ENCODE assay signal across 1 cellular context in genomic region chr1:77948841-77949424, GRCh38.
TF ChIP-seq lines count a peak whose summit lies in the region.

No MANE protein-coding gene starts in this region.

TF ChIP-seq in endothelial cell of umbilical vein, 7 proteins besides CTCF, POLR2A, EP300 and RAD21:
- no peak for TF ChIP-seq JUN (IDR thresholded peaks at IDR 0.05; ENCODE audit: borderline replicate concordance, insufficient read depth, insufficient read length, low read depth)
- no peak for TF ChIP-seq GATA2 (IDR thresholded peaks at IDR 0.05; ENCODE audit: insufficient read depth, insufficient read length, low read depth, low read length)
- no peak for TF ChIP-seq EZH2 (IDR thresholded peaks at IDR 0.05; ENCODE audit: borderline replicate concordance, low read depth, low read length, severe bottlenecking)
- no peak for TF ChIP-seq FOS (IDR thresholded peaks at IDR 0.05; ENCODE audit: borderline replicate concordance, insufficient read depth, low read length)
- TF ChIP-seq, protein P1, sequence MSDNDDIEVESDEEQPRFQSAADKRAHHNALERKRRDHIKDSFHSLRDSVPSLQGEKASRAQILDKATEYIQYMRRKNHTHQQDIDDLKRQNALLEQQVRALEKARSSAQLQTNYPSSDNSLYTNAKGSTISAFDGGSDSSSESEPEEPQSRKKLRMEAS (IDR thresholded peaks at IDR 0.05; ENCODE audit: insufficient read depth, insufficient read length) = no peak
- no peak for TF ChIP-seq POLR2AphosphoS5 (IDR thresholded peaks at IDR 0.05; ENCODE audit: insufficient read depth, low read depth, low read length)
- no peak for TF ChIP-seq MYC (IDR thresholded peaks at IDR 0.05; ENCODE audit: low read depth, low read length)
